ENCODE assay signal across 26 cellular contexts in the genomic region with DNA sequence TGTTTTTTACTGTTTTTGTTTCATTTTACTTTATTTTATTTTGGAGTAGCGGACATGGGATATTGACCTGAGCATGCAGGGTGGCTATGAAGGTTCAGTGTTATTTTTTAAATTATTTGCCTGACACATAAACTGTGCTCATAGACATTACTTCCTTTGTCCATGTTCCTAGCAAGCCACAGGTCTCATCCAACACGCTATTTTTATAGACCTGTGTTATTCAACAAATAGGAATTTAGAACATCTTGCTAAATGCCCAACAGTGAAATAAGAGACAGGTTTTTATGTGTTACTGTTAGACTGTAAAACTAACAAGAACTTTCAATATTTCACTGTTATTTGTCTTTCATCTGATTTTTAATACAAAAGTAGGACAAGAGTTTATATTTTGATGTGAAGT.
DNase-seq lines count a peak whose midpoint lies in the region; TF ChIP-seq lines count a peak whose summit lies in the region.
"Had no signal": no experiment of that assay in that cellular context is flagged by ENCODE, and none has a peak within 500 bp of the region (broad histone marks: within the 10 kb centered on the region; RNA-seq: fewer than 3 reads in every experiment).

No MANE protein-coding gene starts in this region.

- no peak overlapping the region for H3K27ac ChIP-seq in tibial artery
- H3K27ac ChIP-seq: brain microvascular endothelial cell, GM23248, heart left ventricle, KMS-11, right lobe of liver, suprapubic skin, VCaP had no signal

- H3K9ac ChIP-seq in ES-I3 (ENCODE audit: low read depth, low read length) = peak overlapping the region; percentile 22; the same call in 1 of the 2 replicates
- H3K9ac ChIP-seq: GM23248, KMS-11 had no signal

- no peaks in the 10 kb centered on the region for H3K36me3 ChIP-seq in ES-I3 (ENCODE audit: insufficient read depth, low read length)
- no peaks in the 10 kb centered on the region for H3K36me3 ChIP-seq in tibial artery
- H3K36me3 ChIP-seq: brain microvascular endothelial cell, heart left ventricle, right lobe of liver, suprapubic skin had no signal

- CTCF ChIA-PET in HEK293T (lab: Yijun Ruan, JAX) = no interaction called here

- H3K4me1 ChIP-seq in ES-I3 (ENCODE audit: insufficient read depth, low read length) = peaks cover 59% of the 10 kb centered on the region
- no peaks in the 10 kb centered on the region for H3K4me1 ChIP-seq in tibial artery
- H3K4me1 ChIP-seq: heart left ventricle, right lobe of liver, suprapubic skin had no signal

- H3K27me3 ChIP-seq in tibial artery = no peaks in the 10 kb centered on the region
- H3K27me3 ChIP-seq: brain microvascular endothelial cell, heart left ventricle, right lobe of liver, suprapubic skin had no signal

- no peak overlapping the region for H3K4me3 ChIP-seq in astrocyte of the spinal cord (ENCODE audit: low read depth, low read length)
- no peak overlapping the region for H3K4me3 ChIP-seq in tibial artery
- H3K4me3 ChIP-seq: GM23248, heart left ventricle, lung, right lobe of liver, suprapubic skin had no signal

- POLR2A ChIA-PET in HEK293T (lab: Yijun Ruan, JAX) = no interaction called here

- DNase-seq in LHCN-M2 (ENCODE audit: low read depth) (peak; percentile 1), astrocyte of the spinal cord (ENCODE audit: low read depth, low spot score) (peak; percentile 13), renal cortical epithelial cell (ENCODE audit: low read depth) (peak; percentile 2), NCI-H1436 (lab: John Stamatoyannopoulos, UW) (no peak), tibial artery (no peak), NCI-H2227 treated with DMSO at 0.1 percent for 48 hours (lab: John Stamatoyannopoulos, UW) (no peak), HEK293T (ENCODE audit: extremely low spot score) (no peak)
- DNase-seq: activated CD4-positive, alpha-beta T cell treated with anti-CD3 and anti-CD28 coated beads, Interleukin-2, amount 10 ng/mL, durations not matched to agents 7 days and 5 days; activated naive CD4-positive, alpha-beta T cell; activated T-cell treated with anti-CD3 and anti-CD28 coated beads, Interleukin-2, amount 50 U/mL, for 48 hours; brain microvascular endothelial cell; Calu3; effector CD8-positive, alpha-beta T cell; erythroblast; GM23248; heart left ventricle; NCI-H146; NCI-H2107; NCI-H446; right lobe of liver; stimulated activated naive CD4-positive, alpha-beta T cell had no signal

- intact Hi-C loops in tibial artery (cut with DNase I; ENCODE audit: low total_unique reads) = no loop called here

- TF ChIP-seq CTCF in astrocyte of the spinal cord (IDR thresholded peaks at IDR 0.05; ENCODE audit: low read depth, low read length) (no peak), tibial artery (IDR thresholded peaks at IDR 0.05) (no peak)

- in situ Hi-C loops in astrocyte of the spinal cord (cut with HindIII; ENCODE audit: low sequenced_read_pairs) = no loop called here

- H3K9me3 ChIP-seq in ES-I3 (ENCODE audit: control insufficient read depth, insufficient read depth, low read length) (no peaks in the 10 kb centered on the region), tibial artery (no peaks in the 10 kb centered on the region)
- H3K9me3 ChIP-seq: heart left ventricle, right lobe of liver, suprapubic skin had no signal

TF ChIP-seq in HEK293T, 16 proteins besides CTCF, POLR2A, EP300 and RAD21:
- no peak for TF ChIP-seq BHLHE40 (IDR thresholded peaks at IDR 0.05; ENCODE audit: borderline replicate concordance)
- TF ChIP-seq ELF4 (IDR thresholded peaks at IDR 0.05) = no peak
- TF ChIP-seq ZNF384 (IDR thresholded peaks at IDR 0.05) = no peak
- no peak for TF ChIP-seq TARDBP (IDR thresholded peaks at IDR 0.05)
- no peak for TF ChIP-seq FOXK2 (IDR thresholded peaks at IDR 0.05)
- no peak for TF ChIP-seq ARNT (IDR thresholded peaks at IDR 0.05)
- TF ChIP-seq LEF1 (IDR thresholded peaks at IDR 0.05; ENCODE audit: borderline replicate concordance) = no peak
- TF ChIP-seq NFRKB (IDR thresholded peaks at IDR 0.05) = no peak
- no peak for TF ChIP-seq FOXA1 (IDR thresholded peaks at IDR 0.05)
- no peak for TF ChIP-seq FOXM1 (IDR thresholded peaks at IDR 0.05; ENCODE audit: borderline replicate concordance)
- no peak for TF ChIP-seq CTBP1 (IDR thresholded peaks at IDR 0.05; ENCODE audit: borderline replicate concordance)
- TF ChIP-seq HDGF (IDR thresholded peaks at IDR 0.05; ENCODE audit: borderline replicate concordance) = no peak
- TF ChIP-seq SP1 (IDR thresholded peaks at IDR 0.05) = no peak
- TF ChIP-seq SUZ12 (IDR thresholded peaks at IDR 0.05) = no peak
- TF ChIP-seq, protein P1, sequence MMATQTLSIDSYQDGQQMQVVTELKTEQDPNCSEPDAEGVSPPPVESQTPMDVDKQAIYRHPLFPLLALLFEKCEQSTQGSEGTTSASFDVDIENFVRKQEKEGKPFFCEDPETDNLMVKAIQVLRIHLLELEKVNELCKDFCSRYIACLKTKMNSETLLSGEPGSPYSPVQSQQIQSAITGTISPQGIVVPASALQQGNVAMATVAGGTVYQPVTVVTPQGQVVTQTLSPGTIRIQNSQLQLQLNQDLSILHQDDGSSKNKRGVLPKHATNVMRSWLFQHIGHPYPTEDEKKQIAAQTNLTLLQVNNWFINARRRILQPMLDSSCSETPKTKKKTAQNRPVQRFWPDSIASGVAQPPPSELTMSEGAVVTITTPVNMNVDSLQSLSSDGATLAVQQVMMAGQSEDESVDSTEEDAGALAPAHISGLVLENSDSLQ (IDR thresholded peaks at IDR 0.05) = no peak
- no peak for TF ChIP-seq L3MBTL2 (conservative IDR thresholded peaks at IDR 0.05)

Comparison
In these comparisons a context has a peak if more than half of its experiments do, and no peak if none do; other contexts are left out.
1. DNase-seq: peak in LHCN-M2 (single experiment), astrocyte of the spinal cord (single experiment) and renal cortical epithelial cell (single experiment); none in NCI-H1436 (single experiment), tibial artery (0 of 2), NCI-H2227 treated with DMSO at 0.1 percent for 48 hours (single experiment) and HEK293T (single experiment).